ENCODE assay signal across 29 cellular contexts in the genomic region with DNA sequence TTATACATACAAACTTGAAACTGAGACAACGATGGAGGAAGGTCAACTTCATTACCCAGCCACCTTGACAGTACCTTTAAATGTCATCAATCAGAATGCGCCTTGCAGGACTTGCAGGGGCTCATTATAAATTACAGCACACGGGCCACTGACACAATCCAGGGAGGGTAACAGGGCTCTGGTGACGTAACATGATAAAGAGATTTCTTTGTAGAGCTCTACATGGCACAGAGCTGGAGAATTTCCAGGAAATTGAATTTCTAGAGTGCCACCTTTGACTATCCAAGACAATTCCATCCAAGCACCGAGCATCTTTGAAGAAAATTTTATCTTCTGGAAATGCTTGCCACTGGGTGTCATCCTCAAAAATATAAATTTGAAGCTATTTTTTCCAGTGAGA.
DNase-seq lines count a peak whose midpoint lies in the region; ATAC-seq and TF ChIP-seq lines count a peak whose summit lies in the region.
"Had no signal": no experiment of that assay in that cellular context is flagged by ENCODE, and none has a peak within 500 bp of the region (broad histone marks: within the 10 kb centered on the region; RNA-seq: fewer than 3 reads in every experiment).

No MANE protein-coding gene starts in this region.

- H3K36me3 ChIP-seq in sigmoid colon = no peaks in the 10 kb centered on the region
- H3K36me3 ChIP-seq: right atrium auricular region, stomach, vagina had no signal

- peak overlapping the region in 3 of 4 donors; percentile 50 to 86 (median 80) for H3K27ac ChIP-seq in sigmoid colon
- H3K27ac ChIP-seq: A549, coronary artery, epithelial cell of prostate, right atrium auricular region, RWPE1, vagina had no signal

- DNase-seq in activated T-cell treated with anti-CD3 and anti-CD28 coated beads, Interleukin-2, amount 50 U/mL, for 24 hours = no peak
- DNase-seq in activated T-cell treated with anti-CD3 and anti-CD28 coated beads for 4 hours = no peak
- no peak for DNase-seq in activated naive CD8-positive, alpha-beta T cell treated with anti-CD3 and anti-CD28 coated beads for 36 hours
- no peak for DNase-seq in sigmoid colon
- no peak for DNase-seq in cerebellar nuclear complex (lab: John Stamatoyannopoulos, UW)
- no peak for DNase-seq in left colon
- DNase-seq: activated CD4-positive, alpha-beta T cell treated with anti-CD3 and anti-CD28 coated beads for 1 hour; activated naive CD4-positive, alpha-beta T cell treated with anti-CD3 and anti-CD28 coated beads, Interleukin-2, amount 10 ng/mL, durations not matched to agents 7 days and 5 days; aorta; DMS 273 treated with DMSO at 0.1 percent for 48 hours; effector memory CD4-positive, alpha-beta T cell; HFFc6; hypothalamus; immature natural killer cell; left cardiac atrium; NCI-H1048; stimulated activated CD4-positive, alpha-beta T cell treated with anti-CD3 and anti-CD28 coated beads, Interleukin-1b, Interleukin-23, amount 100 ng/mL, for 48 hours; stomach had no signal

- TF ChIP-seq EP300 in sigmoid colon (IDR thresholded peaks at IDR 0.05) = no peak

- H3K9me3 Mint-ChIP-seq in activated T-cell treated with anti-CD3 and anti-CD28 coated beads, Interleukin-2, amount 50 U/mL, for 24 hours = no peaks in the 10 kb centered on the region
- no peaks in the 10 kb centered on the region for H3K9me3 Mint-ChIP-seq in IgD-negative memory B cell
- peaks cover 5% of the 10 kb centered on the region for H3K9me3 Mint-ChIP-seq in activated naive CD8-positive, alpha-beta T cell treated with anti-CD3 and anti-CD28 coated beads for 36 hours
- H3K9me3 Mint-ChIP-seq: activated naive CD4-positive, alpha-beta T cell treated with anti-CD3 and anti-CD28 coated beads, Interleukin-2, amount 10 ng/mL, durations not matched to agents 7 days and 5 days; GM23338; HFFc6; immature natural killer cell; T-helper 2 cell treated with Interferon-gamma antibody and Interleukin-4, amounts not matched to agents 5 μg/mL and 100 μg/mL, for 36 hours had no signal

- no peak for TF ChIP-seq CTCF in sigmoid colon (IDR thresholded peaks at IDR 0.05)

- intact Hi-C loops in sigmoid colon (cut with DNase I) (no loop called here), left colon (cut with DNase I, micrococcal nuclease) (no loop called here)

- peak overlapping the region; percentile 13 for H3K4me3 Mint-ChIP-seq in activated T-cell treated with anti-CD3 and anti-CD28 coated beads, Interleukin-2, amount 50 U/mL, for 24 hours
- H3K4me3 Mint-ChIP-seq in IgD-negative memory B cell = no peak overlapping the region
- H3K4me3 Mint-ChIP-seq in activated naive CD8-positive, alpha-beta T cell treated with anti-CD3 and anti-CD28 coated beads for 36 hours = no peak overlapping the region
- H3K4me3 Mint-ChIP-seq: activated naive CD4-positive, alpha-beta T cell treated with anti-CD3 and anti-CD28 coated beads, Interleukin-2, amount 10 ng/mL, durations not matched to agents 7 days and 5 days; GM23338; HFFc6; immature natural killer cell; T-helper 2 cell treated with Interferon-gamma antibody and Interleukin-4, amounts not matched to agents 5 μg/mL and 100 μg/mL, for 36 hours had no signal

- no peaks in the 10 kb centered on the region for H3K9me3 ChIP-seq in sigmoid colon
- H3K9me3 ChIP-seq: A549, right atrium auricular region, stomach, vagina had no signal

- H3K27me3 ChIP-seq in sigmoid colon = no peaks in the 10 kb centered on the region
- H3K27me3 ChIP-seq: right atrium auricular region, stomach, vagina had no signal

- H3K27ac Mint-ChIP-seq in activated T-cell treated with anti-CD3 and anti-CD28 coated beads, Interleukin-2, amount 50 U/mL, for 24 hours = peak overlapping the region; percentile 59
- peak overlapping the region in 2 of 3 donors; percentile 20 to 89 for H3K27ac Mint-ChIP-seq in IgD-negative memory B cell
- peak overlapping the region; percentile 78 for H3K27ac Mint-ChIP-seq in activated naive CD8-positive, alpha-beta T cell treated with anti-CD3 and anti-CD28 coated beads for 36 hours
- H3K27ac Mint-ChIP-seq: activated naive CD4-positive, alpha-beta T cell treated with anti-CD3 and anti-CD28 coated beads, Interleukin-2, amount 10 ng/mL, durations not matched to agents 7 days and 5 days; GM23338; HFFc6; T-helper 2 cell treated with Interferon-gamma antibody and Interleukin-4, amounts not matched to agents 5 μg/mL and 100 μg/mL, for 36 hours had no signal

- H3K36me3 Mint-ChIP-seq in activated T-cell treated with anti-CD3 and anti-CD28 coated beads, Interleukin-2, amount 50 U/mL, for 24 hours (ENCODE audit: low read depth) = peaks cover 91% of the 10 kb centered on the region
- H3K36me3 Mint-ChIP-seq in IgD-negative memory B cell = peaks cover 12% of the 10 kb centered on the region
- H3K36me3 Mint-ChIP-seq in activated naive CD8-positive, alpha-beta T cell treated with anti-CD3 and anti-CD28 coated beads for 36 hours = peaks cover 82% of the 10 kb centered on the region

- no peak for TF ChIP-seq POLR2A in sigmoid colon (IDR thresholded peaks at IDR 0.05)

- H3K4me1 ChIP-seq in sigmoid colon = peaks cover 0 to 60% (median 53%) of the 10 kb centered on the region in 4 donors

- H3K27me3 Mint-ChIP-seq in activated T-cell treated with anti-CD3 and anti-CD28 coated beads, Interleukin-2, amount 50 U/mL, for 24 hours = no peaks in the 10 kb centered on the region
- peaks cover 1% of the 10 kb centered on the region for H3K27me3 Mint-ChIP-seq in IgD-negative memory B cell
- no peaks in the 10 kb centered on the region for H3K27me3 Mint-ChIP-seq in activated naive CD8-positive, alpha-beta T cell treated with anti-CD3 and anti-CD28 coated beads for 36 hours
- H3K27me3 Mint-ChIP-seq: activated naive CD4-positive, alpha-beta T cell treated with anti-CD3 and anti-CD28 coated beads, Interleukin-2, amount 10 ng/mL, durations not matched to agents 7 days and 5 days had no signal

- H3K4me1 Mint-ChIP-seq in activated T-cell treated with anti-CD3 and anti-CD28 coated beads, Interleukin-2, amount 50 U/mL, for 24 hours (ENCODE audit: low read depth) = peaks cover 93% of the 10 kb centered on the region
- peaks cover 34 to 64% (median 61%) of the 10 kb centered on the region in 3 donors for H3K4me1 Mint-ChIP-seq in IgD-negative memory B cell
- peaks cover 87% of the 10 kb centered on the region for H3K4me1 Mint-ChIP-seq in activated naive CD8-positive, alpha-beta T cell treated with anti-CD3 and anti-CD28 coated beads for 36 hours

- WGBS in sigmoid colon, 2 donors = 91 to 93% methylated on average over 5 of the region's 5 CpGs

- ATAC-seq in left colon (no peak), GM21390 (IDR thresholded peaks at IDR 0.05; ENCODE audit: unreplicated experiment) (no peak)
- ATAC-seq: A549, GM23338, left cardiac atrium had no signal

- H3K4me3 ChIP-seq in sigmoid colon = no peak overlapping the region
- H3K4me3 ChIP-seq: A549, coronary artery, GM23338, right atrium auricular region, smooth muscle cell, stomach, vagina had no signal
